ENCODE assay signal across 1 cellular context in the genomic region with DNA sequence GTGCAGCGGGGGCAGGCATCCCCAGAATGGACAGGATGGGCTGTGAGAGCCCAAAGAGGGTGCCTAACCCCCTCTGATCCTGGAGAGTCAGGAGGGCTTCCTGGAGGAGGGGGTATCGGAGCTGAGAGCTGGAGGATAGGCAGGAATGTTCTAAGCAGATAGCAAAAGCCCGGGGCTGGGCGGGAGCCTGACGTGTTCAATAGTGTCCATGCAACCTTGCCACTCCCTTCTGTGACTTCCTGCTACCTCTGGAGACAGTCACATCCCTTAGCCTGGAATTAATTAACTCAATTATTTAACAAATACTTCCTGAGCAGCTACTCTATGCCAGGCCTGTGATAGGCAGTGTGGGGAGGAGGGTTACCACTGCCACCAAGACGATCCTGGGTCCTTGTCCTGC.
A peak's percentile ranks its signal among the peaks of the same experiment; 100 is the strongest.
TF ChIP-seq lines count a peak whose summit lies in the region.

No MANE protein-coding gene starts in this region.

TF ChIP-seq in A549, 52 proteins besides CTCF, POLR2A, EP300 and RAD21 (continued from another document):
- TF ChIP-seq NFE2L2 (conservative IDR thresholded peaks at IDR 0.05; ENCODE audit: low read length), result no peak
- TF ChIP-seq ZFP36 (IDR thresholded peaks at IDR 0.05; ENCODE audit: borderline replicate concordance, partially characterized antibody), result peak; percentile 60
